18 cellular contexts compared by ENCODE assay signal in the genomic region with DNA sequence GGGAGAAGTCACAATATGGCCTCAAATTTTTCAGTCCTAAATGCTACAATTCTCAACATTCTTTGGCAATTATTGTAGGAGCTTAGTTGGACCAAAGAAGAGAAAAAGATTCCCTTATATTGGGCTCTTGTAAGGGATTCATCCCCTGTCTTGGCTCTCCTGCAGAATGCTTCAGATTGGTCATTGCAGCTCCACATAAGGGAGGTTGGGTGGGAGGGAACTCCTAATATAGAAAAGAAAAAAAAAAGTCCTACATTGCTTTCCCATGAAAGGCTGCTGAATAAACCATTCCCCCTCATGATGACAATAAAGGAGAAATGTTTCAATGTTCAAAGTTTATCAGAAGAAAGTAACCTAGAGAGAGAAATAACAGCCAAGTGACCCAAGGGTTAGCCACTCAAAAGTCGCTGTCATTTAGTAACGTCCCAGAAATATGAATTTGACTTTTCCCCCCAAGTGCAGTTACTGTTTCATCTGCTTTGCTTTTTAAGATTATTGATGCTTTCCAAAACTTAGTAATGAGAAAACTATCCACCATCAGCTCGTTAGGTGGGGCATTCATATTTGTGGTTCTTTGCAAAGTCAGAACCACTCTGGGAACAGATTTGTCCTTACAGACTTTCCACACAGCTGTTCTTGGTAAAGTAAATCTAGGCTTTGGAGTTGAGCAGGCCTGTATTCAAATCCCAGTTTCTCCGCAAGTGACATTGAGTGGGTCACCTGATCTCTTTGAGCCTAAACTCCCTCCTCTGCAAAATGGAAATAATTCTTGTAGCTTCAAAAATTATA. TPM values are rescaled to one million over a fixed set of nuclear protein-coding genes. Genes with fewer than 3 reads are reported as not detected.
DNase-seq lines count a peak whose midpoint lies in the region; ATAC-seq, FAIRE-seq and TF ChIP-seq lines count a peak whose summit lies in the region.
"Had no signal": no experiment of that assay in that cellular context is flagged by ENCODE, and none has a peak within 500 bp of the region (broad histone marks: within the 10 kb centered on the region; RNA-seq: fewer than 3 reads in every experiment).

No MANE protein-coding gene starts in this region.

- no peak overlapping the region for H3K9ac ChIP-seq in astrocyte (ENCODE audit: low read length)

- peaks cover 91% of the 10 kb centered on the region for H3K27me3 Mint-ChIP-seq in astrocyte (ENCODE audit: low read depth, unreplicated experiment)

- no peak overlapping the region for H2AFZ ChIP-seq in astrocyte (ENCODE audit: low read depth, low read length)

- DNase-seq in AG04449 (ENCODE audit: low read depth, low spot score) (peak; percentile 49), GM03348 (ENCODE audit: low spot score) (peak; percentile 76), astrocyte (ENCODE audit: low read depth) (peak; percentile 69), fibroblast of the aortic adventitia (ENCODE audit: low read depth) (peak; percentile 56), NOMO-1 treated with dmso at 0.1 percent for 144 hours (lab: John Stamatoyannopoulos, UW; ENCODE audit: unreplicated experiment) (no peak), NCI-H345 (lab: John Stamatoyannopoulos, UW) (no peak)
- no peak for DNase-seq in effector memory CD4-positive, alpha-beta T cell
- DNase-seq: KBM-7, NCI-H1436, NCI-H2081, NCI-H510A treated with DMSO at 0.1 percent for 48 hours, Right ventricle myocardium superior had no signal

- no peaks in the 10 kb centered on the region for H3K36me3 ChIP-seq in astrocyte (ENCODE audit: insufficient read depth, low read length)
- no peaks in the 10 kb centered on the region for H3K36me3 ChIP-seq in effector memory CD4-positive, alpha-beta T cell (ENCODE audit: control insufficient read depth, insufficient read depth, low read length)
- H3K36me3 ChIP-seq: HAP-1 had no signal

- ATAC-seq in HG03565 (IDR thresholded peaks at IDR 0.05; ENCODE audit: unreplicated experiment) = no peak
- ATAC-seq: Panc1 had no signal

- peaks cover 34% of the 10 kb centered on the region for H3K27me3 ChIP-seq in astrocyte (ENCODE audit: insufficient read depth, low read length)
- peaks cover 15% of the 10 kb centered on the region for H3K27me3 ChIP-seq in effector memory CD4-positive, alpha-beta T cell (replicated peaks; ENCODE audit: control insufficient read depth, insufficient read depth, low read length, poor library complexity, severe bottlenecking)

- peaks cover 22% of the 10 kb centered on the region for H3K4me1 ChIP-seq in astrocyte (ENCODE audit: insufficient read depth, low read length)
- peaks cover 12% of the 10 kb centered on the region for H3K4me1 ChIP-seq in effector memory CD4-positive, alpha-beta T cell (ENCODE audit: control insufficient read depth, insufficient read depth, low read length, poor library complexity, severe bottlenecking)
- H3K4me1 ChIP-seq: HAP-1 had no signal

- H3K9me3 Mint-ChIP-seq in astrocyte (ENCODE audit: unreplicated experiment) = peaks cover 5% of the 10 kb centered on the region

- no peak overlapping the region for H3K4me3 ChIP-seq in AG04449 (ENCODE audit: low read depth, low read length)
- no peak overlapping the region for H3K4me3 ChIP-seq in astrocyte (ENCODE audit: insufficient read depth, low read depth, low read length)
- H3K4me3 ChIP-seq in fibroblast of the aortic adventitia (ENCODE audit: low read depth, low read length) = no peak overlapping the region
- no peak overlapping the region for H3K4me3 ChIP-seq in effector memory CD4-positive, alpha-beta T cell (ENCODE audit: insufficient read depth, low read depth, low read length, poor library complexity, severe bottlenecking)
- H3K4me3 ChIP-seq: HAP-1, SK-N-MC had no signal

- CTCF ChIA-PET in AG04449 (lab: Yijun Ruan, JAX) = interaction anchor here (0.8 to 2.2 kb wide), 4 partner anchors 9 to 61 kb away, joined by 3 to 9 read pairs (median 5); no protein-coding TSS in a partner anchor

- H3K79me2 ChIP-seq in astrocyte (ENCODE audit: insufficient read depth, low read length) = no peaks in the 10 kb centered on the region

- POLR2A ChIA-PET in AG04449 (lab: Yijun Ruan, JAX) = no interaction called here

- H3K36me3 Mint-ChIP-seq in astrocyte (ENCODE audit: low read depth, unreplicated experiment) = peaks cover 10% of the 10 kb centered on the region
- H3K36me3 Mint-ChIP-seq: CD14-positive monocyte had no signal

- H3K9me3 ChIP-seq in astrocyte (ENCODE audit: insufficient read depth, low read depth, low read length) = no peaks in the 10 kb centered on the region
- no peaks in the 10 kb centered on the region for H3K9me3 ChIP-seq in effector memory CD4-positive, alpha-beta T cell (ENCODE audit: control insufficient read depth, low read length)
- H3K9me3 ChIP-seq: HAP-1 had no signal

- no peak overlapping the region for H3K4me2 ChIP-seq in astrocyte (ENCODE audit: low read length)

- no peak overlapping the region for H3K27ac Mint-ChIP-seq in astrocyte (ENCODE audit: unreplicated experiment)
- H3K27ac Mint-ChIP-seq: CD14-positive monocyte had no signal

- H3K4me1 Mint-ChIP-seq in astrocyte (ENCODE audit: low read depth, unreplicated experiment) = no peaks in the 10 kb centered on the region

- no peak overlapping the region for H3K4me3 Mint-ChIP-seq in astrocyte (ENCODE audit: unreplicated experiment)
- H3K4me3 Mint-ChIP-seq: CD14-positive monocyte had no signal

- H3K27ac ChIP-seq in astrocyte (ENCODE audit: low read depth, low read length) = no peak overlapping the region
- H3K27ac ChIP-seq in effector memory CD4-positive, alpha-beta T cell (ENCODE audit: insufficient read depth, low read length, poor library complexity, severe bottlenecking) = no peak overlapping the region
- H3K27ac ChIP-seq: 22Rv1, SK-N-MC had no signal

- TF ChIP-seq CTCF in AG04449 (IDR thresholded peaks at IDR 0.05; ENCODE audit: insufficient read depth, low read length, missing control alignments) = no peak
- TF ChIP-seq CTCF in astrocyte (IDR thresholded peaks at IDR 0.05; ENCODE audit: insufficient read depth, low read depth, low read length) = no peak
- no peak for TF ChIP-seq CTCF in fibroblast of the aortic adventitia (IDR thresholded peaks at IDR 0.05; ENCODE audit: insufficient read depth, low read length)

- FAIRE-seq in astrocyte (lab: Jason Lieb, UNC) = peak; percentile 5

- H4K20me1 ChIP-seq in astrocyte (ENCODE audit: insufficient read depth, low read length) = peaks cover 6% of the 10 kb centered on the region

RNA-seq across cellular contexts. Expression of gene SLC1A2, which starts 5.0 kb away (rescaled TPM):
- total RNA-seq in astrocyte (0.14 and 0.25 TPM in 2 replicates), fibroblast of the aortic adventitia (ENCODE audit: low replicate concordance) (10.5 and 23.6 TPM in 2 replicates)

Comparison
In these comparisons a context has a peak if more than half of its experiments do, and no peak if none do; other contexts are left out.
1. DNase-seq: peak in AG04449 (single experiment), GM03348 (single experiment), astrocyte (single experiment) and fibroblast of the aortic adventitia (single experiment); none in NOMO-1 treated with dmso at 0.1 percent for 144 hours (single experiment), NCI-H345 (single experiment) and effector memory CD4-positive, alpha-beta T cell (0 of 3).